In the genomic region with DNA sequence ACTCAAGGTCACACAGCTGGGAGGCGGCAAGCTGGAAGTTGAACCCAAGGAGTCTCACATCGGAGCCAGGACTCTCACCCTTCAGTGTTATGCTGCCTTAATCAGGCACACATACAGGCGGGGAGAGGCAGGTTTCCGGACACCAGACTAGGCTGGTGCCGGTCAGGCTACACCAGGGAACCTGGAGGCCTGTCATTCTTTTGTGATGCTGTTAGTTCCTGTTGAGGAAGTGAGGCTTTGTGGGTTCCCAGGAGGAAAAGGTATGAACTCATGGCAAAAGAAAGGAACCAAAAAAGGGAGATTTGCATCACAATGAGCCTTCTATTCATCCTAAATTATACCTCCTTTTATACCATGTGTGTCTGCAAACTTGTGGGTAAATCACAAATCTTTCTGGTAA, we compare ENCODE assay signal across 9 cellular contexts.
DNase-seq lines count a peak whose midpoint lies in the region; ATAC-seq and TF ChIP-seq lines count a peak whose summit lies in the region.
"Had no signal": no experiment of that assay in that cellular context is flagged by ENCODE, and none has a peak within 500 bp of the region (broad histone marks: within the 10 kb centered on the region; RNA-seq: fewer than 3 reads in every experiment).

No MANE protein-coding gene starts in this region.

- no peak overlapping the region for H3K4me3 Mint-ChIP-seq in chondrocyte (ENCODE audit: unreplicated experiment)
- H3K4me3 Mint-ChIP-seq: T-helper 2 cell treated with Interferon-gamma antibody and Interleukin-4, amounts not matched to agents 5 μg/mL and 100 μg/mL, for 36 hours had no signal

- H3K9me3 ChIP-seq in HUES6 (ENCODE audit: control insufficient read depth, insufficient read depth, low read depth, low read length) (no peaks in the 10 kb centered on the region), thoracic aorta (no peaks in the 10 kb centered on the region)

- H3K4me3 ChIP-seq in HUES6 (ENCODE audit: low read depth, low read length) (peak overlapping the region; percentile 23; the same call in 1 of the 2 replicates), thoracic aorta (peak overlapping the region; percentile 25)
- H3K4me3 ChIP-seq: GM12878 had no signal

- peak overlapping the region; percentile 90 for H3K27ac Mint-ChIP-seq in chondrocyte (ENCODE audit: unreplicated experiment)
- H3K27ac Mint-ChIP-seq: T-helper 2 cell treated with Interferon-gamma antibody and Interleukin-4, amounts not matched to agents 5 μg/mL and 100 μg/mL, for 36 hours had no signal

- H3K27me3 ChIP-seq in HUES6 (ENCODE audit: control insufficient read depth, insufficient read depth, low read length) (no peaks in the 10 kb centered on the region), thoracic aorta (replicated peaks; ENCODE audit: insufficient read depth) (no peaks in the 10 kb centered on the region)

- H3K27me3 Mint-ChIP-seq in chondrocyte (ENCODE audit: low read depth) = no peaks in the 10 kb centered on the region

- peak; percentile 25 for ATAC-seq in thoracic aorta (ENCODE audit: insufficient number of reproducible peaks, low FRiP score, low read depth)
- ATAC-seq: GM12878 had no signal

- peaks cover 1% of the 10 kb centered on the region for H3K36me3 Mint-ChIP-seq in chondrocyte (ENCODE audit: low read depth)

- H3K4me1 ChIP-seq in HUES6 (ENCODE audit: control insufficient read depth, insufficient read depth, low read length) (peaks cover 84% of the 10 kb centered on the region), thoracic aorta (ENCODE audit: control insufficient read depth in 1 of 2, low read depth in 2 of 2) (peaks cover 33 to 99% of the 10 kb centered on the region in 2 donors)

- TF ChIP-seq CTCF in chondrocyte (IDR thresholded peaks at IDR 0.05) (no peak), thoracic aorta (IDR thresholded peaks at IDR 0.05) (no peak)

- no peaks in the 10 kb centered on the region for H3K9me3 Mint-ChIP-seq in chondrocyte (ENCODE audit: low read depth)
- H3K9me3 Mint-ChIP-seq: T-helper 2 cell treated with Interferon-gamma antibody and Interleukin-4, amounts not matched to agents 5 μg/mL and 100 μg/mL, for 36 hours had no signal

- peak overlapping the region; percentile 66 for H3K27ac ChIP-seq in HUES6 (ENCODE audit: low read depth, low read length)
- peak overlapping the region; percentile 90 to 95 for H3K27ac ChIP-seq in thoracic aorta

- DNase-seq in chondrocyte (ENCODE audit: low spot score) (no peak), iPS-NIHi7 (ENCODE audit: extremely low spot score) (peak; percentile 66), thoracic aorta (ENCODE audit: low spot score) (no peak), NCI-H524 (lab: John Stamatoyannopoulos, UW) (no peak), NCI-H446 (lab: John Stamatoyannopoulos, UW) (no peak), cerebellar cortex (ENCODE audit: low spot score) (no peak)

- H3K36me3 ChIP-seq in HUES6 (ENCODE audit: control insufficient read depth, insufficient read depth, low read length) (peaks cover 5% of the 10 kb centered on the region), thoracic aorta (no peaks in the 10 kb centered on the region)

- H3K9ac ChIP-seq in HUES6 (ENCODE audit: low read length) = peak overlapping the region; percentile 67

- H3K4me1 Mint-ChIP-seq in chondrocyte (ENCODE audit: low read depth) = peaks cover 56% of the 10 kb centered on the region
